In the genomic region with DNA sequence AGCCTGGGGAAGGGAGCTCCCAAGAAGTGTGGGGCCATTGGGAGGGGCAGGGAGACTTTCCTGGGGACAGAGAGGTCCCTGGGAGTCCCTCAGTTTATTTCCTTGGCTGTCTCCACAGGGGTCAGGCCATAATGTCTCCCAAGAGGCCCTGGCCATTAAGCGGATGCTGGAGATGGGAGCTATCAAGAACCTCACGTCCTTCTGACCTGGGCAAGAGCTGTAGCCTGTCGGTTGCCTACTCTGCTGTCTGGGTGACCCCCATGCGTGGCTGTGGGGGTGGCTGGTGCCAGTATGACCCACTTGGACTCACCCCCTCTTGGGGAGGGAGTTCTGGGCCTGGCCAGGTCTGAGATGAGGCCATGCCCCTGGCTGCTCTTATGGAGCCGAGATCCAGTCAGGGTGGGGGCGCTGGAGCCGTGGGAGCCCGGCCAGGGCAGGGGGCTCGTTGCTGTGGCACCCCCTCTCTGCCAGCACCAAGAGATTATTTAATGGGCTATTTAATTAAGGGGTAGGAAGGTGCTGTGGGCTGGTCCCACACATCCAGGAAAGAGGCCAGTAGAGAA, we compare ENCODE assay signal across 17 cellular contexts. TPM values are rescaled to one million over a fixed set of nuclear protein-coding genes. Genes with fewer than 3 reads are reported as not detected.
DNase-seq lines count a peak whose midpoint lies in the region; ATAC-seq and TF ChIP-seq lines count a peak whose summit lies in the region.
"Had no signal": no experiment of that assay in that cellular context is flagged by ENCODE, and none has a peak within 500 bp of the region (broad histone marks: within the 10 kb centered on the region; RNA-seq: fewer than 3 reads in every experiment).

No MANE protein-coding gene starts in this region.

- H2BK5ac ChIP-seq in neuronal stem cell (ENCODE audit: low read length), result no peak overlapping the region

- H3K36me3 Mint-ChIP-seq in activated CD8-positive, alpha-beta T cell treated with anti-CD3 and anti-CD28 coated beads, Interleukin-2, amount 10 ng/mL, durations not matched to agents 7 days and 5 days (ENCODE audit: low read depth), result peaks cover 5% of the 10 kb centered on the region

- intact Hi-C loops in adrenal gland (cut with DNase I) (no loop called here), dorsolateral prefrontal cortex (cut with DNase I) (loop anchor here (1.0 to 2.0 kb wide), 2 partner anchors 19 to 57 kb away; no protein-coding TSS in a partner anchor), mucosa of descending colon (cut with DNase I, micrococcal nuclease) (no loop called here), thyroid gland (cut with DNase I) (no loop called here), posterior vena cava (cut with DNase I) (no loop called here)

- POLR2A ChIA-PET in activated CD8-positive, alpha-beta T cell treated with anti-CD3 and anti-CD28 coated beads, Interleukin-2, amount 10 ng/mL, durations not matched to agents 7 days and 5 days (lab: Charles Lee), result no interaction called here

- no peak overlapping the region for H3K27ac Mint-ChIP-seq in activated CD8-positive, alpha-beta T cell treated with anti-CD3 and anti-CD28 coated beads, Interleukin-2, amount 10 ng/mL, durations not matched to agents 7 days and 5 days
- H3K27ac Mint-ChIP-seq: activated naive CD4-positive, alpha-beta T cell treated with anti-CD3 and anti-CD28 coated beads, Interleukin-2, amount 50 U/mL, for 24 hours; stimulated activated memory B cell treated with anti-CD40 and anti-IgM and Interleukin-4, amounts not matched to agents 10 μg/mL and 1 μg/mL and 100 μg/mL, for 72 hours had no signal

- H3K4me1 Mint-ChIP-seq in activated CD8-positive, alpha-beta T cell treated with anti-CD3 and anti-CD28 coated beads, Interleukin-2, amount 10 ng/mL, durations not matched to agents 7 days and 5 days (ENCODE audit: low read depth), result peaks cover 7% of the 10 kb centered on the region

- H3K36me3 ChIP-seq in adrenal gland (replicated peaks in 1 of 2) (peaks cover 0 to 39% of the 10 kb centered on the region in 2 donors), mucosa of descending colon (ENCODE audit: low read depth) (no peaks in the 10 kb centered on the region), thyroid gland (no peaks in the 10 kb centered on the region), neuronal stem cell (replicated peaks in 1 of 2; ENCODE audit: control insufficient read depth in 2 of 2, insufficient read depth in 2 of 2, low read length in 2 of 2) (peaks cover 8 to 24% of the 10 kb centered on the region in 2 donors)

- CTCF ChIA-PET in activated CD8-positive, alpha-beta T cell treated with anti-CD3 and anti-CD28 coated beads, Interleukin-2, amount 10 ng/mL, durations not matched to agents 7 days and 5 days (lab: Charles Lee), result no interaction called here

- WGBS in adrenal gland, 4 donors, result 85 to 87% (median 85%) methylated on average over 9 of the region's 9 CpGs; no CpG with 5 or more reads in 1 of the 4 donors
- 83 to 93% methylated on average over 1 to 9 of the region's 9 CpGs for WGBS in thyroid gland, 2 donors
- no CpG with 5 or more reads among the region's 9 CpGs for WGBS in neuronal stem cell (ENCODE audit: extremely low coverage in 2 of 2, insufficient read length in 2 of 2, insufficient replicate concordance in 1 of 2), 2 donors

- H2BK120ac ChIP-seq in neuronal stem cell (ENCODE audit: low read depth, low read length), result no peak overlapping the region

- TF ChIP-seq CTCF in adrenal gland (IDR thresholded peaks at IDR 0.05), result no peak
- TF ChIP-seq CTCF in dorsolateral prefrontal cortex (IDR thresholded peaks at IDR 0.05 in 54 of 56, conservative IDR thresholded peaks at IDR 0.05 in 2 of 56; ENCODE audit: low read depth in 1 of 56, partially characterized antibody in 56 of 56), result no peak
- TF ChIP-seq CTCF in mucosa of descending colon (IDR thresholded peaks at IDR 0.05), result no peak
- no peak for TF ChIP-seq CTCF in thyroid gland (IDR thresholded peaks at IDR 0.05)

- no peak overlapping the region for H4K8ac ChIP-seq in neuronal stem cell (ENCODE audit: low read depth, low read length)

- H3K4me3 ChIP-seq in adrenal gland (no peak overlapping the region), dorsolateral prefrontal cortex (no peak overlapping the region), mucosa of descending colon (no peak overlapping the region), thyroid gland (replicated peaks in 1 of 3) (no peak overlapping the region), neuronal stem cell (ENCODE audit: low read length in 2 of 2) (no peak overlapping the region)
- H3K4me3 ChIP-seq: SJSA1 had no signal

- no peak overlapping the region for H3K18ac ChIP-seq in neuronal stem cell (ENCODE audit: low read length)

- H3K9me3 ChIP-seq in adrenal gland (replicated peaks in 1 of 3), result no peaks in the 10 kb centered on the region
- H3K9me3 ChIP-seq in mucosa of descending colon, result no peaks in the 10 kb centered on the region
- no peaks in the 10 kb centered on the region for H3K9me3 ChIP-seq in thyroid gland
- no peaks in the 10 kb centered on the region for H3K9me3 ChIP-seq in neuronal stem cell (replicated peaks in 1 of 2; ENCODE audit: control insufficient read depth in 2 of 2, insufficient read depth in 1 of 2, low read depth in 1 of 2, low read length in 2 of 2)
- H3K9me3 ChIP-seq: SJSA1 had no signal

- H3K23ac ChIP-seq in neuronal stem cell (ENCODE audit: low read depth, low read length, poor library complexity), result no peak overlapping the region

- H3K27me3 ChIP-seq in adrenal gland (no peaks in the 10 kb centered on the region), dorsolateral prefrontal cortex (no peaks in the 10 kb centered on the region), thyroid gland (no peaks in the 10 kb centered on the region), neuronal stem cell (ENCODE audit: control insufficient read depth in 3 of 3, insufficient read depth in 3 of 3, low read depth in 1 of 3, low read length in 3 of 3) (no peaks in the 10 kb centered on the region)
- H3K27me3 ChIP-seq: SJSA1 had no signal

- H3K79me1 ChIP-seq in neuronal stem cell (ENCODE audit: low read depth, low read length), result no peaks in the 10 kb centered on the region

- H2BK12ac ChIP-seq in neuronal stem cell (ENCODE audit: low read length), result no peak overlapping the region

- peaks cover 16 to 41% of the 10 kb centered on the region in 2 donors for H3K4me1 ChIP-seq in adrenal gland (replicated peaks in 1 of 2)
- H3K4me1 ChIP-seq in mucosa of descending colon (ENCODE audit: low read depth), result peaks cover 12% of the 10 kb centered on the region
- H3K4me1 ChIP-seq in thyroid gland, result peaks cover 17 to 36% of the 10 kb centered on the region in 2 donors
- H3K4me1 ChIP-seq in neuronal stem cell (ENCODE audit: control insufficient read depth in 2 of 2, insufficient read depth in 1 of 2, low read depth in 1 of 2, low read length in 2 of 2), result peaks cover 0 to 2% of the 10 kb centered on the region in 2 donors
- H3K4me1 ChIP-seq: SJSA1 had no signal

- no peak overlapping the region for H3K4me2 ChIP-seq in neuronal stem cell (ENCODE audit: insufficient read depth, low read length, poor library complexity, severe bottlenecking)

- ATAC-seq in mucosa of descending colon, result no peak
- ATAC-seq in activated CD8-positive, alpha-beta T cell treated with anti-CD3 and anti-CD28 coated beads, Interleukin-2, amount 10 ng/mL, durations not matched to agents 7 days and 5 days, result no peak
- ATAC-seq: stimulated activated memory B cell treated with anti-CD40 and anti-IgM and Interleukin-4, amounts not matched to agents 10 μg/mL and 1 μg/mL and 100 μg/mL, for 72 hours had no signal

- H3K4ac ChIP-seq in neuronal stem cell (ENCODE audit: low read length), result no peak overlapping the region

- no peaks in the 10 kb centered on the region for H3K9me3 Mint-ChIP-seq in activated CD8-positive, alpha-beta T cell treated with anti-CD3 and anti-CD28 coated beads, Interleukin-2, amount 10 ng/mL, durations not matched to agents 7 days and 5 days (ENCODE audit: insufficient read depth)
- H3K9me3 Mint-ChIP-seq: activated naive CD4-positive, alpha-beta T cell treated with anti-CD3 and anti-CD28 coated beads, Interleukin-2, amount 50 U/mL, for 24 hours; neural crest cell; stimulated activated memory B cell treated with anti-CD40 and anti-IgM and Interleukin-4, amounts not matched to agents 10 μg/mL and 1 μg/mL and 100 μg/mL, for 72 hours had no signal

- H2BK15ac ChIP-seq in neuronal stem cell (ENCODE audit: low read length), result no peak overlapping the region

- DNase-seq in adrenal gland, result no peak
- no peak for DNase-seq in dorsolateral prefrontal cortex
- DNase-seq in mucosa of descending colon, result peak in 2 of 3 donors; percentile 24 to 56
- no peak for DNase-seq in thyroid gland
- no peak for DNase-seq in neuronal stem cell (ENCODE audit: low spot score)
- DNase-seq in activated naive CD4-positive, alpha-beta T cell (lab: John Stamatoyannopoulos, UW), result no peak
- no peak for DNase-seq in activated CD8-positive, alpha-beta T cell treated with anti-CD3 and anti-CD28 coated beads, Interleukin-2, amount 10 ng/mL, durations not matched to agents 7 days and 5 days
- DNase-seq in posterior vena cava (ENCODE audit: low spot score), result no peak
- DNase-seq: GOT3; NCI-H1092 treated with DMSO at 0.1 percent for 48 hours; NCI-H2029 treated with DMSO at 0.1 percent for 48 hours; stimulated activated CD4-positive, alpha-beta T cell treated with anti-CD3 and anti-CD28 coated beads, Interleukin-2, amount 100 ng/mL, for 24 hours; T-helper 1 cell had no signal

- H3K27ac ChIP-seq in adrenal gland (peak overlapping the region in 4 of 5 donors; percentile 24 to 92 (median 86)), dorsolateral prefrontal cortex (peak overlapping the region in 58 of 59 donors; percentile 13 to 95 (median 89)), thyroid gland (peak overlapping the region; percentile 29 to 70 (median 54)), neuronal stem cell (replicated peaks; ENCODE audit: low read length) (no peak overlapping the region)
- H3K27ac ChIP-seq: SJSA1 had no signal

- H2AK5ac ChIP-seq in neuronal stem cell (ENCODE audit: low read depth, low read length), result no peak overlapping the region

- H3K9ac ChIP-seq in neuronal stem cell (ENCODE audit: low read depth, low read length, poor library complexity), result no peak overlapping the region

- H4K91ac ChIP-seq in neuronal stem cell (ENCODE audit: low read depth, low read length, poor library complexity), result no peak overlapping the region

- no peak overlapping the region for H3K4me3 Mint-ChIP-seq in activated CD8-positive, alpha-beta T cell treated with anti-CD3 and anti-CD28 coated beads, Interleukin-2, amount 10 ng/mL, durations not matched to agents 7 days and 5 days
- H3K4me3 Mint-ChIP-seq: activated naive CD4-positive, alpha-beta T cell treated with anti-CD3 and anti-CD28 coated beads, Interleukin-2, amount 50 U/mL, for 24 hours; neural crest cell; stimulated activated memory B cell treated with anti-CD40 and anti-IgM and Interleukin-4, amounts not matched to agents 10 μg/mL and 1 μg/mL and 100 μg/mL, for 72 hours had no signal

- peaks cover 4% of the 10 kb centered on the region for H3K27me3 Mint-ChIP-seq in activated CD8-positive, alpha-beta T cell treated with anti-CD3 and anti-CD28 coated beads, Interleukin-2, amount 10 ng/mL, durations not matched to agents 7 days and 5 days (ENCODE audit: low read depth)
- H3K27me3 Mint-ChIP-seq: stimulated activated memory B cell treated with anti-CD40 and anti-IgM and Interleukin-4, amounts not matched to agents 10 μg/mL and 1 μg/mL and 100 μg/mL, for 72 hours had no signal

- no peak overlapping the region for H3K14ac ChIP-seq in neuronal stem cell (ENCODE audit: low read length)

- TF ChIP-seq POLR2A in adrenal gland (IDR thresholded peaks at IDR 0.05) (no peak), thyroid gland (IDR thresholded peaks at IDR 0.05) (no peak)

- no peak overlapping the region for H2AFZ ChIP-seq in neuronal stem cell (ENCODE audit: low read length)

RNA-seq across cellular contexts. Expression of a gene that starts 58.4 kb away (rescaled TPM):
- total RNA-seq in adrenal gland (100 to 1,000 TPM; 119 to 359 (median 144) TPM), dorsolateral prefrontal cortex (10 to 100 TPM; 19.8 to 70.4 (median 32.7) TPM), mucosa of descending colon (100 to 1,000 TPM in 2 of 3 donors, 10 to 100 TPM in 1; 94.7 to 460 (median 217) TPM), thyroid gland (10 to 100 TPM in 3 of 4 donors, 1 to 10 TPM in 1; 5.3 to 33.9 (median 26.4) TPM), posterior vena cava (10 to 100 TPM; 36.8 to 44.6 TPM)
- polyA plus RNA-seq in adrenal gland, result 100 to 1,000 TPM; 210 to 265 (median 254) TPM
- polyA plus RNA-seq in neuronal stem cell (2013, experiment 1 of 2), result 12.7 TPM
- polyA plus RNA-seq in neuronal stem cell (2013, experiment 2 of 2), result 11.2 TPM
- total RNA-seq in activated CD8-positive, alpha-beta T cell treated with anti-CD3 and anti-CD28 coated beads, Interleukin-2, amount 10 ng/mL, durations not matched to agents 7 days and 5 days, result 10 to 100 TPM; 10.3 to 11.8 TPM

Comparison
In these comparisons a context has a peak if more than half of its experiments do, and no peak if none do; other contexts are left out.
1. DNase-seq: peak in mucosa of descending colon (2 of 3); none in adrenal gland (0 of 7), dorsolateral prefrontal cortex (0 of 10), thyroid gland (0 of 2), neuronal stem cell (single experiment), activated naive CD4-positive, alpha-beta T cell (0 of 4), activated CD8-positive, alpha-beta T cell treated with anti-CD3 and anti-CD28 coated beads, Interleukin-2, amount 10 ng/mL, durations not matched to agents 7 days and 5 days (single experiment) and posterior vena cava (single experiment).
2. intact Hi-C loops: an anchor here in dorsolateral prefrontal cortex (1.0 to 2.0 kb wide); none called in adrenal gland, mucosa of descending colon, thyroid gland and posterior vena cava.